In the genomic region with DNA sequence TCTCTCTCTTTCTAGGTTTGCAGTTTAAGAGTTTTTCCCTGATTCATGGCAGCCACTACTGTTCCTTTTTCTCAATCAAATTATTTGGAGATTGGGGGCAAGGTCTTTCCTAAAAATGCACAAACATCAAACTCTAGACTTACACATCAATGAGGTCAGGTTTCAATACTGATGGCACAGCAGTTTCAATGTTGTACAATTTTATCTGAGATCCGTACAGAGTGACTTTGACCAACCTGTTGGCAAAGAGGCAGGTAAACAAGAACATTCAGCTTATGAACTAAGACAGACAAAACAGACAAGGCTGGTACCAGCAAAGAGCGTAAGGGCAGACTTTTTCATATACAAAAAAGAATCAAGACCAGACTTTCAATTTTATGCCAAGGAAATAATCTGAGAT, we compare ENCODE assay signal across 16 cellular contexts. TPM values are rescaled to one million over a fixed set of nuclear protein-coding genes. Genes with fewer than 3 reads are reported as not detected.
A peak's percentile ranks its signal among the peaks of the same experiment; 100 is the strongest.
DNase-seq lines count a peak whose midpoint lies in the region; ATAC-seq lines count a peak whose summit lies in the region.
"Had no signal": no experiment of that assay in that cellular context is flagged by ENCODE, and none has a peak within 500 bp of the region (broad histone marks: within the 10 kb centered on the region; RNA-seq: fewer than 3 reads in every experiment).

No MANE protein-coding gene starts in this region.

- no peak for DNase-seq in activated naive CD4-positive, alpha-beta T cell treated with anti-CD3 and anti-CD28 coated beads, Interleukin-2, amount 50 U/mL, for 72 hours (ENCODE audit: low spot score in 2 of 2)
- DNase-seq in activated naive CD4-positive, alpha-beta T cell treated with anti-CD3 and anti-CD28 coated beads, Interleukin-2, amount 50 U/mL, for 16 hours = no peak
- no peak for DNase-seq in T-helper 17 cell
- no peak for DNase-seq in immature natural killer cell
- no peak for DNase-seq in activated gamma-delta T cell (lab: John Stamatoyannopoulos, UW)
- DNase-seq: DMS 273 treated with DMSO at 0.1 percent for 48 hours, KBM-7, NCI-H1092, NCI-H1694, NCI-H446, NCI-H748 treated with DMSO at 0.1 percent for 48 hours had no signal

- H3K27me3 Mint-ChIP-seq in T-helper 17 cell = no peaks in the 10 kb centered on the region
- peaks cover 0 to 2% (median 0%) of the 10 kb centered on the region in 3 donors for H3K27me3 Mint-ChIP-seq in immature natural killer cell (ENCODE audit: low read depth in 3 of 3)
- H3K27me3 Mint-ChIP-seq: B cell had no signal

- no peak overlapping the region for H3K4me3 Mint-ChIP-seq in T-helper 17 cell
- no peak overlapping the region for H3K4me3 Mint-ChIP-seq in immature natural killer cell
- H3K4me3 Mint-ChIP-seq: B cell had no signal

- no peaks in the 10 kb centered on the region for H3K9me3 Mint-ChIP-seq in activated naive CD4-positive, alpha-beta T cell treated with anti-CD3 and anti-CD28 coated beads, Interleukin-2, amount 50 U/mL, for 72 hours
- no peaks in the 10 kb centered on the region for H3K9me3 Mint-ChIP-seq in immature natural killer cell

- no peak for ATAC-seq in activated naive CD4-positive, alpha-beta T cell treated with anti-CD3 and anti-CD28 coated beads, Interleukin-2, amount 50 U/mL, for 72 hours
- ATAC-seq in T-helper 17 cell (no peak), HG02798 (IDR thresholded peaks at IDR 0.05; ENCODE audit: poor library complexity, unreplicated experiment) (no peak), HG02759 (IDR thresholded peaks at IDR 0.05; ENCODE audit: unreplicated experiment) (no peak)

- peak overlapping the region; percentile 37 to 73 for H3K27ac Mint-ChIP-seq in activated naive CD4-positive, alpha-beta T cell treated with anti-CD3 and anti-CD28 coated beads, Interleukin-2, amount 50 U/mL, for 72 hours
- H3K27ac Mint-ChIP-seq in T-helper 17 cell (peak overlapping the region; percentile 70), immature natural killer cell (peak overlapping the region in 5 of 6 donors; percentile 1 to 77 (median 68))
- H3K27ac Mint-ChIP-seq: B cell had no signal

- H3K4me1 Mint-ChIP-seq in T-helper 17 cell = peaks cover 14% of the 10 kb centered on the region
- H3K4me1 Mint-ChIP-seq in immature natural killer cell = peaks cover 13 to 20% of the 10 kb centered on the region in 2 donors
- H3K4me1 Mint-ChIP-seq: B cell had no signal

- no peaks in the 10 kb centered on the region for H3K9me3 ChIP-seq in T-helper 17 cell (ENCODE audit: control insufficient read depth, low read length, poor library complexity, severe bottlenecking)

- H3K36me3 Mint-ChIP-seq in activated naive CD4-positive, alpha-beta T cell treated with anti-CD3 and anti-CD28 coated beads, Interleukin-2, amount 50 U/mL, for 72 hours = peaks cover 17 to 21% of the 10 kb centered on the region in 2 donors
- H3K36me3 Mint-ChIP-seq in T-helper 17 cell (ENCODE audit: low read depth) = peaks cover 10% of the 10 kb centered on the region
- H3K36me3 Mint-ChIP-seq in immature natural killer cell = peaks cover 21 to 58% (median 32%) of the 10 kb centered on the region in 3 donors

RNA-seq across cellular contexts. Expression of gene GSG1L, which starts 58.0 kb away (rescaled TPM):
- under 1 TPM in 1 of 2 donors, not detected in 1; 0.52 TPM for total RNA-seq in activated naive CD4-positive, alpha-beta T cell treated with anti-CD3 and anti-CD28 coated beads, Interleukin-2, amount 50 U/mL, for 72 hours
- not detected for total RNA-seq in T-helper 17 cell
- not detected for polyA plus RNA-seq in immature natural killer cell
- total RNA-seq: B cell, Daoy, M059J had no signal
